ENCODE assay signal across 8 cellular contexts in the genomic region with DNA sequence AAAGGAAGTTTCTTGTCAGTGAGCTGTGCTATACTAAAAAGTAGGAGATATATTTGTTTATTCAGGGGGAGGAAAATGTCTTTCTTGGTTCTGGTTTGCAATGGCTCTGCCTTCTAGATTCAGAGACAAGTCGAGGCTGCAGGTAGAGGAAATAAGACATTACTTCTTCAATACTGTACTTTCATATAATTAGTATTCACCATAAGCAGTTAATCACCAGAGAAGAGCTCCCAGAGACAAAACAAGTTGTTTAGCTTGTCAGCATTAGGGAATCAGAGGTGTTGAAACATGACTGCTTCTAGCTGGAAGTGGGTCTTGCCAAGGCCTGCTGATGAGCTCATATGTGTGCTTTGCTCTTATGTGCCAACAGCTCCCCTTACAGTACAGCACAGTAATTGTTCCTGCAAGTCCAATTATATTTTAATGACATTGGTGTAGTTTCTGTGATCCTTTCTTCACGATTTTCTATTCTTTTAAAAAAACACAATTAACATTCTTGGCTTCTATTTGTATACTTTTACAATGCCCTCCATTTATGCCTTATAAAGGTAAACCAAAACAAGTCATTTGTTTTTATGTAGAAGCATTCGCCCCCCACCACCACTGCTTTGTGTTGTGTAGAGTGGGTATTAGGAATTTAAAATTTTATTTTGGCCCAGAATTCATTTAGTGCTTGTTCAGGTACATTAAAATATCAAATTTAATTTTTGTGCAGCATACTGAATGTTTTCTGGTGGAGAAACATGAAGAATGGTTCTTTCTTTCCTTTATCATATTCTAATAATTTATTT.
A peak's percentile ranks its signal among the peaks of the same experiment; 100 is the strongest.
DNase-seq lines count a peak whose midpoint lies in the region; ATAC-seq and TF ChIP-seq lines count a peak whose summit lies in the region.

No MANE protein-coding gene starts in this region.

- H3F3A ChIP-seq in GM23338 (replicated peaks; ENCODE audit: low read depth) = no peaks in the 10 kb centered on the region

- H4K20me1 ChIP-seq in GM23338 (replicated peaks; ENCODE audit: insufficient read depth) = no peaks in the 10 kb centered on the region

- no peaks in the 10 kb centered on the region for H3K79me2 ChIP-seq in GM23338 (replicated peaks; ENCODE audit: insufficient read depth)

- H3K4me1 ChIP-seq in GM23338 (ENCODE audit: insufficient read depth) = peaks cover 50% of the 10 kb centered on the region

- intact Hi-C loops in left ventricle myocardium superior (cut with micrococcal nuclease) = loop anchor here (5.0 kb wide), 1 partner anchor 739 kb away; no protein-coding TSS in a partner anchor
- intact Hi-C loops in posterior vena cava (cut with DNase I) = loop anchor here in 1 of 2 donors (5.0 to 10.0 kb wide), 3 partner anchors 311 to 739 kb away; a partner anchor contains a TSS

- H3K4me1 Mint-ChIP-seq in activated T-cell treated with anti-CD3 and anti-CD28 coated beads, Interleukin-2, amount 50 U/mL, for 4 hours (ENCODE audit: low read depth) = no peaks in the 10 kb centered on the region
- peaks cover 38% of the 10 kb centered on the region for H3K4me1 Mint-ChIP-seq in GM23338

- H3K27me3 ChIP-seq in GM23338 (ENCODE audit: insufficient read depth) = no peaks in the 10 kb centered on the region

- TF ChIP-seq CTCF in GM23338 (conservative IDR thresholded peaks at IDR 0.05; ENCODE audit: low read depth in 2 of 2) = peak; percentile 76 to 86

- peaks cover 2% of the 10 kb centered on the region for H3K36me3 Mint-ChIP-seq in activated T-cell treated with anti-CD3 and anti-CD28 coated beads, Interleukin-2, amount 50 U/mL, for 4 hours (ENCODE audit: insufficient read depth)
- no peaks in the 10 kb centered on the region for H3K36me3 Mint-ChIP-seq in GM23338 (ENCODE audit: low read depth)

- no peaks in the 10 kb centered on the region for H3K27me3 Mint-ChIP-seq in activated T-cell treated with anti-CD3 and anti-CD28 coated beads, Interleukin-2, amount 50 U/mL, for 4 hours (ENCODE audit: low read depth)
- no peaks in the 10 kb centered on the region for H3K27me3 Mint-ChIP-seq in GM23338 (ENCODE audit: insufficient read depth, low read depth, poor library complexity)

- H3K4me3 ChIP-seq in GM23338 = no peak overlapping the region

- peak; percentile 77 to 90 for ATAC-seq in activated T-cell treated with anti-CD3 and anti-CD28 coated beads, Interleukin-2, amount 50 U/mL, for 4 hours
- ATAC-seq in GM23338 (peak; percentile 97), left ventricle myocardium superior (peak; percentile 100)

- no peak overlapping the region for H2AFZ ChIP-seq in GM23338

- H3K4me2 ChIP-seq in GM23338 = 0 out of 2 replicates have a peak overlapping the region, but pooled peaks have one; percentile 2

- H3K9me3 Mint-ChIP-seq in activated T-cell treated with anti-CD3 and anti-CD28 coated beads, Interleukin-2, amount 50 U/mL, for 4 hours = no peaks in the 10 kb centered on the region
- no peaks in the 10 kb centered on the region for H3K9me3 Mint-ChIP-seq in GM23338

- DNase-seq in activated T-cell treated with anti-CD3 and anti-CD28 coated beads, Interleukin-2, amount 50 U/mL, for 4 hours = peak; percentile 13
- no peak for DNase-seq in activated T-cell treated with anti-CD3 and anti-CD28 coated beads, Interleukin-2, amount 50 U/mL, for 48 hours
- DNase-seq in GM23338 (ENCODE audit: low spot score) (peak; percentile 79), KG1 (lab: John Stamatoyannopoulos, UW) (peak; percentile 28), OCI-M1 (lab: John Stamatoyannopoulos, UW) (peak; percentile 83), anterior cingulate cortex (lab: John Stamatoyannopoulos, UW) (peak in 42 of 58 donors; percentile 9 to 85 (median 40)), left ventricle myocardium superior (peak; percentile 67), posterior vena cava (ENCODE audit: low spot score) (peak; percentile 85)

- no peaks in the 10 kb centered on the region; the same call in 1 of the 2 replicates for H3K9me2 ChIP-seq in GM23338 (ENCODE audit: insufficient read depth)

- no peak overlapping the region for H3K4me3 Mint-ChIP-seq in activated T-cell treated with anti-CD3 and anti-CD28 coated beads, Interleukin-2, amount 50 U/mL, for 4 hours
- no peak overlapping the region for H3K4me3 Mint-ChIP-seq in GM23338

- no peaks in the 10 kb centered on the region for H3K36me3 ChIP-seq in GM23338 (ENCODE audit: insufficient read depth)

- H3K27ac ChIP-seq in GM23338 (ENCODE audit: low read depth) = no peak overlapping the region; the same call in 1 of the 2 replicates

- peak overlapping the region; percentile 58 for H3K27ac Mint-ChIP-seq in GM23338

TF ChIP-seq in GM23338, 12 proteins besides CTCF, POLR2A, EP300 and RAD21 (continues in another document):
- TF ChIP-seq, protein P1, sequence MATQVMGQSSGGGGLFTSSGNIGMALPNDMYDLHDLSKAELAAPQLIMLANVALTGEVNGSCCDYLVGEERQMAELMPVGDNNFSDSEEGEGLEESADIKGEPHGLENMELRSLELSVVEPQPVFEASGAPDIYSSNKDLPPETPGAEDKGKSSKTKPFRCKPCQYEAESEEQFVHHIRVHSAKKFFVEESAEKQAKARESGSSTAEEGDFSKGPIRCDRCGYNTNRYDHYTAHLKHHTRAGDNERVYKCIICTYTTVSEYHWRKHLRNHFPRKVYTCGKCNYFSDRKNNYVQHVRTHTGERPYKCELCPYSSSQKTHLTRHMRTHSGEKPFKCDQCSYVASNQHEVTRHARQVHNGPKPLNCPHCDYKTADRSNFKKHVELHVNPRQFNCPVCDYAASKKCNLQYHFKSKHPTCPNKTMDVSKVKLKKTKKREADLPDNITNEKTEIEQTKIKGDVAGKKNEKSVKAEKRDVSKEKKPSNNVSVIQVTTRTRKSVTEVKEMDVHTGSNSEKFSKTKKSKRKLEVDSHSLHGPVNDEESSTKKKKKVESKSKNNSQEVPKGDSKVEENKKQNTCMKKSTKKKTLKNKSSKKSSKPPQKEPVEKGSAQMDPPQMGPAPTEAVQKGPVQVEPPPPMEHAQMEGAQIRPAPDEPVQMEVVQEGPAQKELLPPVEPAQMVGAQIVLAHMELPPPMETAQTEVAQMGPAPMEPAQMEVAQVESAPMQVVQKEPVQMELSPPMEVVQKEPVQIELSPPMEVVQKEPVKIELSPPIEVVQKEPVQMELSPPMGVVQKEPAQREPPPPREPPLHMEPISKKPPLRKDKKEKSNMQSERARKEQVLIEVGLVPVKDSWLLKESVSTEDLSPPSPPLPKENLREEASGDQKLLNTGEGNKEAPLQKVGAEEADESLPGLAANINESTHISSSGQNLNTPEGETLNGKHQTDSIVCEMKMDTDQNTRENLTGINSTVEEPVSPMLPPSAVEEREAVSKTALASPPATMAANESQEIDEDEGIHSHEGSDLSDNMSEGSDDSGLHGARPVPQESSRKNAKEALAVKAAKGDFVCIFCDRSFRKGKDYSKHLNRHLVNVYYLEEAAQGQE (IDR thresholded peaks at IDR 0.05; ENCODE audit: unreplicated experiment) = no peak
- TF ChIP-seq CREB1 (CRISPR knock-in tag; IDR thresholded peaks at IDR 0.05; ENCODE audit: low read depth) (no peak), POLR2AphosphoS5 (IDR thresholded peaks at IDR 0.05; ENCODE audit: low read depth) (no peak)

Comparison
In these comparisons a context has a peak if more than half of its experiments do, and no peak if none do; other contexts are left out.
1. DNase-seq: peak in activated T-cell treated with anti-CD3 and anti-CD28 coated beads, Interleukin-2, amount 50 U/mL, for 4 hours (single experiment), GM23338 (single experiment), KG1 (single experiment), OCI-M1 (single experiment), anterior cingulate cortex (42 of 58), left ventricle myocardium superior (single experiment) and posterior vena cava (single experiment); none in activated T-cell treated with anti-CD3 and anti-CD28 coated beads, Interleukin-2, amount 50 U/mL, for 48 hours (0 of 2).
2. Peak in every context shown above with its lines, with median percentiles within 50 percentile points of each other: ATAC-seq.